In the genomic region with DNA sequence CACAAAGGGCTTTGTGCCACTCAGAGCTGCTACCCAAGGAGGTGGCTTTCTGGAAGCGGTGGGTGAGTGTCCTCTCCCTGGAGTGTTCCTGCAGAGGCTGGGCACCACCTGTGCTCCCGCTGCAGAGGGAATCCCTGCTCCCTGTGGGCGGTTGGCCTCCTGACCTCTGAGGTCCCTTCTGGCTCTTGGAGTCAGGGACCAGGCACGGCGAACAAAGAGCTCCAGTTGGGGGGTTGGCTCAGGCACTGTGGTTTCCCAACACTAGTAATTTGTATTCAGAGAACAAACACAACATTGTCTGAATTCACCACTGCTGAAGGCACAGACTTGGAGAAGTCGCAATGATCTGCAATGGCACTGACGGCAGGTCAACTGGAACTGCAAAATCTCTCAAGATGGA, we compare ENCODE assay signal across 1 cellular context.
A peak's percentile ranks its signal among the peaks of the same experiment; 100 is the strongest.
TF ChIP-seq lines count a peak whose summit lies in the region.

No MANE protein-coding gene starts in this region.

TF ChIP-seq in HepG2, 621 proteins besides CTCF, POLR2A, EP300 and RAD21:
- TF ChIP-seq HNRNPK (IDR thresholded peaks at IDR 0.05; ENCODE audit: low read depth, low read length, poor library complexity, severe bottlenecking): no peak
- TF ChIP-seq SOX6 (IDR thresholded peaks at IDR 0.05): no peak
- 0 out of 2 replicates have a peak, but pooled peaks have one; percentile 26 for TF ChIP-seq SOX6 (CRISPR knock-in tag; IDR thresholded peaks at IDR 0.05)
- 0 out of 4 replicates have a peak, but pooled peaks of 1 of the 2 experiments have one; percentile 18 for TF ChIP-seq NR2F1 (CRISPR knock-in tag; IDR thresholded peaks at IDR 0.05)
- no peak for TF ChIP-seq ETS1 (CRISPR knock-in tag; IDR thresholded peaks at IDR 0.05)
- no peak for TF ChIP-seq RNF2 (conservative IDR thresholded peaks at IDR 0.05; ENCODE audit: low read depth)
- TF ChIP-seq SNAI1 (CRISPR knock-in tag; IDR thresholded peaks at IDR 0.05; ENCODE audit: borderline replicate concordance): no peak
- TF ChIP-seq SOX5 (CRISPR knock-in tag; IDR thresholded peaks at IDR 0.05; ENCODE audit: borderline replicate concordance): 0 out of 2 replicates have a peak, but pooled peaks have one; percentile 14
- TF ChIP-seq ZBTB8A (CRISPR knock-in tag; IDR thresholded peaks at IDR 0.05; ENCODE audit: borderline replicate concordance, low read depth): no peak
- TF ChIP-seq ZNF644 (CRISPR knock-in tag; IDR thresholded peaks at IDR 0.05; ENCODE audit: low read depth): peak; percentile 39; the same call in 1 of the 2 replicates
- TF ChIP-seq ZFP41 (CRISPR knock-in tag; IDR thresholded peaks at IDR 0.05; ENCODE audit: borderline replicate concordance): no peak
- no peak for TF ChIP-seq ZNF616 (CRISPR knock-in tag; IDR thresholded peaks at IDR 0.05; ENCODE audit: low read depth)
- TF ChIP-seq NR2F6 (IDR thresholded peaks at IDR 0.05): peak; percentile 64
- peak; percentile 63; the same call in 1 of the 2 replicates for TF ChIP-seq NR2F6 (CRISPR knock-in tag; IDR thresholded peaks at IDR 0.05)
- TF ChIP-seq ZNF670 (CRISPR knock-in tag; IDR thresholded peaks at IDR 0.05; ENCODE audit: borderline replicate concordance): no peak
- no peak for TF ChIP-seq ZBTB7A (CRISPR knock-in tag; IDR thresholded peaks at IDR 0.05)
- TF ChIP-seq DMAP1 (CRISPR knock-in tag; IDR thresholded peaks at IDR 0.05): no peak
- TF ChIP-seq HOXA3 (CRISPR knock-in tag; IDR thresholded peaks at IDR 0.05): 0 out of 2 replicates have a peak, but pooled peaks have one; percentile 19
- no peak for TF ChIP-seq SSRP1 (CRISPR knock-in tag; IDR thresholded peaks at IDR 0.05)
- 0 out of 2 replicates have a peak, but pooled peaks have one; percentile 20 for TF ChIP-seq NR2F2 (IDR thresholded peaks at IDR 0.05; ENCODE audit: borderline replicate concordance, low read depth)
- TF ChIP-seq TOPORS (CRISPR knock-in tag; IDR thresholded peaks at IDR 0.05): no peak
- TF ChIP-seq SP140L (CRISPR knock-in tag; IDR thresholded peaks at IDR 0.05; ENCODE audit: borderline replicate concordance): no peak
- no peak for TF ChIP-seq ZFP90 (CRISPR knock-in tag; IDR thresholded peaks at IDR 0.05; ENCODE audit: borderline replicate concordance)
- TF ChIP-seq SOX13 (IDR thresholded peaks at IDR 0.05): no peak
- TF ChIP-seq SOX13 (CRISPR knock-in tag; conservative IDR thresholded peaks at IDR 0.05 in 1 of 2, IDR thresholded peaks at IDR 0.05 in 1 of 2): peak in 1 of 2 experiments; percentile 54; a peak in 1 of 4 replicates
- peak; percentile 71; the same call in 1 of the 2 replicates for TF ChIP-seq ZNF263 (CRISPR knock-in tag; IDR thresholded peaks at IDR 0.05)
- TF ChIP-seq, protein P1, sequence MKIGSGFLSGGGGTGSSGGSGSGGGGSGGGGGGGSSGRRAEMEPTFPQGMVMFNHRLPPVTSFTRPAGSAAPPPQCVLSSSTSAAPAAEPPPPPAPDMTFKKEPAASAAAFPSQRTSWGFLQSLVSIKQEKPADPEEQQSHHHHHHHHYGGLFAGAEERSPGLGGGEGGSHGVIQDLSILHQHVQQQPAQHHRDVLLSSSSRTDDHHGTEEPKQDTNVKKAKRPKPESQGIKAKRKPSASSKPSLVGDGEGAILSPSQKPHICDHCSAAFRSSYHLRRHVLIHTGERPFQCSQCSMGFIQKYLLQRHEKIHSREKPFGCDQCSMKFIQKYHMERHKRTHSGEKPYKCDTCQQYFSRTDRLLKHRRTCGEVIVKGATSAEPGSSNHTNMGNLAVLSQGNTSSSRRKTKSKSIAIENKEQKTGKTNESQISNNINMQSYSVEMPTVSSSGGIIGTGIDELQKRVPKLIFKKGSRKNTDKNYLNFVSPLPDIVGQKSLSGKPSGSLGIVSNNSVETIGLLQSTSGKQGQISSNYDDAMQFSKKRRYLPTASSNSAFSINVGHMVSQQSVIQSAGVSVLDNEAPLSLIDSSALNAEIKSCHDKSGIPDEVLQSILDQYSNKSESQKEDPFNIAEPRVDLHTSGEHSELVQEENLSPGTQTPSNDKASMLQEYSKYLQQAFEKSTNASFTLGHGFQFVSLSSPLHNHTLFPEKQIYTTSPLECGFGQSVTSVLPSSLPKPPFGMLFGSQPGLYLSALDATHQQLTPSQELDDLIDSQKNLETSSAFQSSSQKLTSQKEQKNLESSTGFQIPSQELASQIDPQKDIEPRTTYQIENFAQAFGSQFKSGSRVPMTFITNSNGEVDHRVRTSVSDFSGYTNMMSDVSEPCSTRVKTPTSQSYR (CRISPR knock-in tag; IDR thresholded peaks at IDR 0.05; ENCODE audit: borderline replicate concordance): peak; percentile 28; the same call in 1 of the 2 replicates
- no peak for TF ChIP-seq ZNF382 (CRISPR knock-in tag; IDR thresholded peaks at IDR 0.05; ENCODE audit: borderline replicate concordance)
- no peak for TF ChIP-seq ZNF724P (CRISPR knock-in tag; IDR thresholded peaks at IDR 0.05; ENCODE audit: borderline replicate concordance)
